Comparison of ENCODE assay signal across 11 cellular contexts in genomic region chr11:128709402-128709801, GRCh38. TPM values are rescaled to one million over a fixed set of nuclear protein-coding genes. Genes with fewer than 3 reads are reported as not detected.
DNase-seq lines count a peak whose midpoint lies in the region; ATAC-seq and TF ChIP-seq lines count a peak whose summit lies in the region.
"Had no signal": no experiment of that assay in that cellular context is flagged by ENCODE, and none has a peak within 500 bp of the region (broad histone marks: within the 10 kb centered on the region; RNA-seq: fewer than 3 reads in every experiment).

No MANE protein-coding gene starts in this region.

- H3K79me2 ChIP-seq in PC-3 (ENCODE audit: low read length): no peaks in the 10 kb centered on the region

- WGBS in esophagus squamous epithelium, 2 donors: 63 to 77% methylated on average over 6 of the region's 6 CpGs

- H3K4me3 ChIP-seq in CD4-positive, CD25-positive, alpha-beta regulatory T cell (ENCODE audit: low read depth, low read length): peak overlapping the region; percentile 9
- no peak overlapping the region for H3K4me3 ChIP-seq in PC-3 (ENCODE audit: low read length)
- no peak overlapping the region for H3K4me3 ChIP-seq in esophagus squamous epithelium
- H3K4me3 ChIP-seq in ascending aorta: no peak overlapping the region

- no peaks in the 10 kb centered on the region for H3F3A ChIP-seq in PC-3 (ENCODE audit: low read length, unreplicated experiment)

- TF ChIP-seq CTCF in PC-3 (conservative IDR thresholded peaks at IDR 0.05; ENCODE audit: low read depth, low read length): peak; percentile 22; the same call in 1 of the 2 replicates
- TF ChIP-seq CTCF in esophagus squamous epithelium (IDR thresholded peaks at IDR 0.05): no peak
- TF ChIP-seq CTCF in ascending aorta (IDR thresholded peaks at IDR 0.05): no peak

- no peak for DNase-seq in CD4-positive, CD25-positive, alpha-beta regulatory T cell
- DNase-seq in PC-3 (peak; percentile 95), esophagus squamous epithelium (lab: John Stamatoyannopoulos, UW) (no peak), epidermal melanocyte (ENCODE audit: insufficient read length, low spot score) (no peak), CD1c-positive myeloid dendritic cell (ENCODE audit: extremely low spot score) (no peak), ascending aorta (ENCODE audit: low spot score in 2 of 2) (no peak)
- DNase-seq in natural killer cell treated with Interleukin-12 subunit alpha and Interleukin-12 subunit beta and Interleukin-15 and Interleukin-18, amount 100 ng/mL, for 72 hours (ENCODE audit: low spot score): no peak
- DNase-seq: midbrain, T-helper 1 cell had no signal

- no peaks in the 10 kb centered on the region for H3K27me3 Mint-ChIP-seq in CD4-positive, CD25-positive, alpha-beta regulatory T cell
- no peaks in the 10 kb centered on the region for H3K27me3 Mint-ChIP-seq in natural killer cell treated with Interleukin-12 subunit alpha and Interleukin-12 subunit beta and Interleukin-15 and Interleukin-18, amount 100 ng/mL, for 72 hours

- no peaks in the 10 kb centered on the region for H3K27me3 ChIP-seq in CD4-positive, CD25-positive, alpha-beta regulatory T cell (ENCODE audit: control insufficient read depth, insufficient read depth, low read length)
- no peaks in the 10 kb centered on the region for H3K27me3 ChIP-seq in PC-3 (ENCODE audit: low read length)
- peaks cover 0 to 4% (median 0%) of the 10 kb centered on the region in 4 donors for H3K27me3 ChIP-seq in esophagus squamous epithelium
- H3K27me3 ChIP-seq in ascending aorta: no peaks in the 10 kb centered on the region

- peak overlapping the region; percentile 17; the same call in 1 of the 2 replicates for H2AFZ ChIP-seq in PC-3 (ENCODE audit: low read length)

- intact Hi-C loops in PC-3 (cut with micrococcal nuclease): no loop called here
- intact Hi-C loops in esophagus squamous epithelium (cut with DNase I): no loop called here
- intact Hi-C loops in ascending aorta (cut with DNase I): no loop called here

- H3K4me1 Mint-ChIP-seq in CD4-positive, CD25-positive, alpha-beta regulatory T cell: peaks cover 59 to 98% (median 88%) of the 10 kb centered on the region in 4 donors
- peaks cover 71 to 88% of the 10 kb centered on the region in 2 donors for H3K4me1 Mint-ChIP-seq in natural killer cell treated with Interleukin-12 subunit alpha and Interleukin-12 subunit beta and Interleukin-15 and Interleukin-18, amount 100 ng/mL, for 72 hours (ENCODE audit: low read depth in 2 of 2)

- peak overlapping the region; percentile 32 for H3K4me2 ChIP-seq in PC-3 (ENCODE audit: low read length)

- TF ChIP-seq POLR2A in esophagus squamous epithelium (IDR thresholded peaks at IDR 0.05): no peak

- no peaks in the 10 kb centered on the region for H3K9me3 ChIP-seq in CD4-positive, CD25-positive, alpha-beta regulatory T cell (ENCODE audit: control insufficient read depth in 2 of 2, low read length in 2 of 2)
- H3K9me3 ChIP-seq in PC-3 (ENCODE audit: low read length) (no peaks in the 10 kb centered on the region), esophagus squamous epithelium (no peaks in the 10 kb centered on the region), ascending aorta (no peaks in the 10 kb centered on the region)

- POLR2A ChIA-PET in PC-3 (lab: Charles Lee; ENCODE audit: unreplicated experiment): no interaction called here

- peak overlapping the region; percentile 4; the same call in 1 of the 2 replicates for H3K9ac ChIP-seq in PC-3 (ENCODE audit: low read length)

- peaks cover 52% of the 10 kb centered on the region for H3K36me3 Mint-ChIP-seq in CD4-positive, CD25-positive, alpha-beta regulatory T cell
- peaks cover 32% of the 10 kb centered on the region for H3K36me3 Mint-ChIP-seq in natural killer cell treated with Interleukin-12 subunit alpha and Interleukin-12 subunit beta and Interleukin-15 and Interleukin-18, amount 100 ng/mL, for 72 hours

- peak overlapping the region in 1 of 3 donors; percentile 18 for H3K27ac Mint-ChIP-seq in CD4-positive, CD25-positive, alpha-beta regulatory T cell
- H3K27ac Mint-ChIP-seq in natural killer cell treated with Interleukin-12 subunit alpha and Interleukin-12 subunit beta and Interleukin-15 and Interleukin-18, amount 100 ng/mL, for 72 hours: peak overlapping the region; percentile 45 to 53
- H3K27ac Mint-ChIP-seq: activated naive CD4-positive, alpha-beta T cell treated with anti-CD3 and anti-CD28 coated beads, Interleukin-2, amount 50 U/mL, for 72 hours had no signal

- peaks cover 31% of the 10 kb centered on the region for H3K36me3 ChIP-seq in CD4-positive, CD25-positive, alpha-beta regulatory T cell (ENCODE audit: control insufficient read depth, insufficient read depth, low read length)
- H3K36me3 ChIP-seq in PC-3 (ENCODE audit: low read depth, low read length) (no peaks in the 10 kb centered on the region), esophagus squamous epithelium (no peaks in the 10 kb centered on the region), ascending aorta (no peaks in the 10 kb centered on the region)

- BruUV-seq in PC-3 (replicated peaks; lab: Mats Ljungman, UMichigan): no TSS peak

- H3K9me3 Mint-ChIP-seq in CD4-positive, CD25-positive, alpha-beta regulatory T cell: peaks cover 0 to 1% (median 0%) of the 10 kb centered on the region in 7 donors
- H3K9me3 Mint-ChIP-seq in natural killer cell treated with Interleukin-12 subunit alpha and Interleukin-12 subunit beta and Interleukin-15 and Interleukin-18, amount 100 ng/mL, for 72 hours: peaks cover 6% of the 10 kb centered on the region

- no peaks in the 10 kb centered on the region for H3K9me2 ChIP-seq in PC-3 (replicated peaks; ENCODE audit: low read length)

- H3K27ac ChIP-seq in CD4-positive, CD25-positive, alpha-beta regulatory T cell (ENCODE audit: insufficient read depth, low read length, poor library complexity, severe bottlenecking): no peak overlapping the region
- H3K27ac ChIP-seq in PC-3 (ENCODE audit: low read length): peak overlapping the region; percentile 80
- H3K27ac ChIP-seq in esophagus squamous epithelium: peak overlapping the region in 3 of 4 donors; percentile 27 to 68 (median 40)
- H3K27ac ChIP-seq in ascending aorta: no peak overlapping the region

- ATAC-seq in CD4-positive, CD25-positive, alpha-beta regulatory T cell (ENCODE audit: low read depth in 2 of 2): no peak
- ATAC-seq in PC-3 (peak; percentile 79), GM19397 (IDR thresholded peaks at IDR 0.05; ENCODE audit: unreplicated experiment) (no peak)
- no peak for ATAC-seq in natural killer cell treated with Interleukin-12 subunit alpha and Interleukin-12 subunit beta and Interleukin-15 and Interleukin-18, amount 100 ng/mL, for 72 hours
- ATAC-seq: activated naive CD4-positive, alpha-beta T cell treated with anti-CD3 and anti-CD28 coated beads, Interleukin-2, amount 50 U/mL, for 72 hours had no signal

- H3K4me3 Mint-ChIP-seq in CD4-positive, CD25-positive, alpha-beta regulatory T cell: peak overlapping the region in 1 of 4 donors; percentile 26
- no peak overlapping the region for H3K4me3 Mint-ChIP-seq in natural killer cell treated with Interleukin-12 subunit alpha and Interleukin-12 subunit beta and Interleukin-15 and Interleukin-18, amount 100 ng/mL, for 72 hours

- CTCF ChIA-PET in PC-3 (lab: Charles Lee): no interaction called here

- peaks cover 69% of the 10 kb centered on the region for H3K4me1 ChIP-seq in CD4-positive, CD25-positive, alpha-beta regulatory T cell (ENCODE audit: control insufficient read depth, insufficient read depth, low read length, poor library complexity, severe bottlenecking)
- H3K4me1 ChIP-seq in PC-3 (ENCODE audit: insufficient read depth, low read length): peaks cover 53% of the 10 kb centered on the region
- peaks cover 0 to 47% (median 4%) of the 10 kb centered on the region in 3 donors for H3K4me1 ChIP-seq in esophagus squamous epithelium
- H3K4me1 ChIP-seq in ascending aorta: no peaks in the 10 kb centered on the region

- no peaks in the 10 kb centered on the region for H4K20me1 ChIP-seq in PC-3 (ENCODE audit: low read length)

RNA-seq across cellular contexts. Expression of gene FLI1, which starts 15.5 kb away (rescaled TPM):
- 119 TPM for total RNA-seq in CD4-positive, CD25-positive, alpha-beta regulatory T cell
- polyA plus RNA-seq in CD4-positive, CD25-positive, alpha-beta regulatory T cell: 10 to 100 TPM; 58.0 to 72.6 (median 65.5) TPM
- total RNA-seq in PC-3 (2014; rRNA removed) (1.2 and 1.6 TPM in 2 replicates), esophagus squamous epithelium (10 to 100 TPM in 2 of 4 donors, 1 to 10 TPM in 2; 1.5 to 24.6 (median 7.4) TPM), ascending aorta (86.4 TPM)
- total RNA-seq in natural killer cell treated with Interleukin-12 subunit alpha and Interleukin-12 subunit beta and Interleukin-15 and Interleukin-18, amount 100 ng/mL, for 72 hours: 10 to 100 TPM; 63.3 to 74.0 TPM

Comparison
In these comparisons a context has a peak if more than half of its experiments do, and no peak if none do; other contexts are left out.
1. H3K27ac ChIP-seq: peak in PC-3 (single experiment) and esophagus squamous epithelium (3 of 4); none in CD4-positive, CD25-positive, alpha-beta regulatory T cell (single experiment) and ascending aorta (0 of 2).